ENCODE assay signal across 9 cellular contexts in genomic region chr5:139660105-139660915, GRCh38. TPM values are rescaled to one million over a fixed set of nuclear protein-coding genes. Genes with fewer than 3 reads are reported as not detected.
DNase-seq lines count a peak whose midpoint lies in the region; ATAC-seq, FAIRE-seq and TF ChIP-seq lines count a peak whose summit lies in the region.
"Had no signal": no experiment of that assay in that cellular context is flagged by ENCODE, and none has a peak within 500 bp of the region (broad histone marks: within the 10 kb centered on the region; RNA-seq: fewer than 3 reads in every experiment).

No MANE protein-coding gene starts in this region.

- peak overlapping the region; percentile 85 for H3K27ac Mint-ChIP-seq in astrocyte (ENCODE audit: unreplicated experiment)

- no peaks in the 10 kb centered on the region for H3K27me3 ChIP-seq in astrocyte (ENCODE audit: insufficient read depth, low read length)
- no peaks in the 10 kb centered on the region for H3K27me3 ChIP-seq in spleen (replicated peaks in 1 of 7)

- H2AFZ ChIP-seq in astrocyte (ENCODE audit: low read depth, low read length): no peak overlapping the region

- no peak for FAIRE-seq in astrocyte (lab: Jason Lieb, UNC)

- H3K9me3 ChIP-seq in astrocyte (ENCODE audit: insufficient read depth, low read depth, low read length): no peaks in the 10 kb centered on the region
- H3K9me3 ChIP-seq in spleen: no peaks in the 10 kb centered on the region

- TF ChIP-seq POLR2A in spleen (IDR thresholded peaks at IDR 0.05): no peak

- H3K79me2 ChIP-seq in astrocyte (ENCODE audit: insufficient read depth, low read length): peaks cover 92% of the 10 kb centered on the region

- TF ChIP-seq CTCF in astrocyte (IDR thresholded peaks at IDR 0.05; ENCODE audit: insufficient read depth, low read depth, low read length) (no peak), spleen (IDR thresholded peaks at IDR 0.05 in 8 of 11, conservative IDR thresholded peaks at IDR 0.05 in 3 of 11) (no peak)

- H3K27ac ChIP-seq in astrocyte (ENCODE audit: low read depth, low read length): peak overlapping the region; percentile 83
- peak overlapping the region; percentile 74 to 95 (median 90) for H3K27ac ChIP-seq in spleen

- peaks cover 67% of the 10 kb centered on the region for H4K20me1 ChIP-seq in astrocyte (ENCODE audit: insufficient read depth, low read length)

- H3K4me1 ChIP-seq in astrocyte (ENCODE audit: insufficient read depth, low read length) (peaks cover 80% of the 10 kb centered on the region), spleen (peaks cover 97 to 100% (median 100%) of the 10 kb centered on the region in 6 donors)

- H3K9ac ChIP-seq in astrocyte (ENCODE audit: low read length): peak overlapping the region; percentile 73

- peak; percentile 25 for DNase-seq in SIG-M5 treated with dmso at 0.1 percent for 504 hours (lab: John Stamatoyannopoulos, UW; ENCODE audit: unreplicated experiment)
- DNase-seq in SIG-M5 (lab: John Stamatoyannopoulos, UW): no peak
- no peak for DNase-seq in astrocyte (ENCODE audit: low read depth)
- peak in 45 of 51 donors; percentile 40 to 95 (median 83) for DNase-seq in hypothalamus (lab: John Stamatoyannopoulos, UW)
- peak; percentile 86 for DNase-seq in spleen
- DNase-seq in activated T-cell treated with anti-CD3 and anti-CD28 coated beads, Interleukin-2, amount 50 U/mL, for 4 hours: no peak
- DNase-seq in NCI-H2227 (lab: John Stamatoyannopoulos, UW; ENCODE audit: unreplicated experiment): no peak

- H3K36me3 ChIP-seq in astrocyte (ENCODE audit: insufficient read depth, low read length) (no peaks in the 10 kb centered on the region), spleen (no peaks in the 10 kb centered on the region)

- no peaks in the 10 kb centered on the region for H3K27me3 Mint-ChIP-seq in astrocyte (ENCODE audit: low read depth, unreplicated experiment)
- H3K27me3 Mint-ChIP-seq in activated T-cell treated with anti-CD3 and anti-CD28 coated beads, Interleukin-2, amount 50 U/mL, for 4 hours (ENCODE audit: low read depth): peaks cover 7% of the 10 kb centered on the region
- H3K27me3 Mint-ChIP-seq: central memory CD8-positive, alpha-beta T cell had no signal

- ATAC-seq in HG02840 (IDR thresholded peaks at IDR 0.05; ENCODE audit: low FRiP score, unreplicated experiment): no peak
- no peak for ATAC-seq in activated T-cell treated with anti-CD3 and anti-CD28 coated beads, Interleukin-2, amount 50 U/mL, for 4 hours

- peaks cover 6% of the 10 kb centered on the region for H3K36me3 Mint-ChIP-seq in astrocyte (ENCODE audit: low read depth, unreplicated experiment)
- H3K36me3 Mint-ChIP-seq in activated T-cell treated with anti-CD3 and anti-CD28 coated beads, Interleukin-2, amount 50 U/mL, for 4 hours (ENCODE audit: insufficient read depth): no peaks in the 10 kb centered on the region

- H3K4me3 Mint-ChIP-seq in astrocyte (ENCODE audit: unreplicated experiment): peak overlapping the region; percentile 68
- no peak overlapping the region for H3K4me3 Mint-ChIP-seq in activated T-cell treated with anti-CD3 and anti-CD28 coated beads, Interleukin-2, amount 50 U/mL, for 4 hours
- H3K4me3 Mint-ChIP-seq: central memory CD8-positive, alpha-beta T cell had no signal

- intact Hi-C loops in spleen (cut with DNase I; ENCODE audit: low total_unique reads): no loop called here

- no peaks in the 10 kb centered on the region for H3K9me3 Mint-ChIP-seq in astrocyte (ENCODE audit: unreplicated experiment)
- H3K9me3 Mint-ChIP-seq in activated T-cell treated with anti-CD3 and anti-CD28 coated beads, Interleukin-2, amount 50 U/mL, for 4 hours: no peaks in the 10 kb centered on the region
- H3K9me3 Mint-ChIP-seq: central memory CD8-positive, alpha-beta T cell had no signal

- H3K4me2 ChIP-seq in astrocyte (ENCODE audit: low read length): peak overlapping the region; percentile 81

- H3K4me1 Mint-ChIP-seq in astrocyte (ENCODE audit: low read depth, unreplicated experiment): peaks cover 62% of the 10 kb centered on the region
- H3K4me1 Mint-ChIP-seq in activated T-cell treated with anti-CD3 and anti-CD28 coated beads, Interleukin-2, amount 50 U/mL, for 4 hours (ENCODE audit: low read depth): peaks cover 27% of the 10 kb centered on the region

- H3K4me3 ChIP-seq in astrocyte (ENCODE audit: insufficient read depth, low read depth, low read length) (peak overlapping the region; percentile 22), spleen (peak overlapping the region in 6 of 8 donors; percentile 5 to 58 (median 18))

- 25 to 34% (median 31%) methylated on average over 13 to 14 of the region's 14 CpGs for WGBS in spleen, 5 donors

RNA-seq across cellular contexts. Expression of gene CXXC5, which starts 12.2 kb away (rescaled TPM):
- 151 and 185 TPM in 2 replicates for total RNA-seq in astrocyte
- 10 to 100 TPM; 57.5 to 69.5 (median 62.8) TPM for total RNA-seq in spleen
- 10 to 100 TPM; 46.4 to 69.5 (median 60.8) TPM for polyA plus RNA-seq in spleen
- total RNA-seq in activated T-cell treated with anti-CD3 and anti-CD28 coated beads, Interleukin-2, amount 50 U/mL, for 4 hours: 1 to 10 TPM; 1.2 to 3.3 (median 1.4) TPM

Comparison
In these comparisons a context has a peak if more than half of its experiments do, and no peak if none do; other contexts are left out.
1. DNase-seq: peak in SIG-M5 treated with dmso at 0.1 percent for 504 hours (single experiment), hypothalamus (45 of 51) and spleen (single experiment); none in SIG-M5 (single experiment), astrocyte (single experiment), activated T-cell treated with anti-CD3 and anti-CD28 coated beads, Interleukin-2, amount 50 U/mL, for 4 hours (single experiment) and NCI-H2227 (single experiment).
2. RNA of gene CXXC5, which starts 12.2 kb away (total RNA-seq): 151 to 185 TPM in astrocyte and 57.5 to 69.5 TPM in spleen; 1.2 to 3.3 TPM in activated T-cell treated with anti-CD3 and anti-CD28 coated beads, Interleukin-2, amount 50 U/mL, for 4 hours; every median in the first group is over 10 times any median in the second.